Comparison of ENCODE assay signal across 21 cellular contexts in the genomic region with DNA sequence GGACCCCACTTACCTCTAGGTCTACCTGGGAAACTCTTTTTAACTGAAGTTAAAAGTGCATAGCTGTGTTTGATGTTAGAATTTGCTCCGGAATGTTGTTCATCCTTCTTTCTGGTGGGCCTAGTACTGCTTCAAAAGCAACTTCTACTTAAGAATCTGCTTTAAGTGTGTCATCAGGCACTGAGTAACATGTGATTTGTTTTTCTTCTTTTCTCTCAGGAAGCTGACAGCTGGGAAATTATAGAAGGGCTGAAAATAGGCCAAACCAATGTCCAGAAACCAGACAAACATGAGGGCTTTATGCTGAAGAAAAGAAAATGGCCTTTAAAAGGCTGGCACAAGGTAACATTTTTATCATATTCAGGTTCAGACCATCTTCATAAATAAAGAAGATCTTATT.
DNase-seq lines count a peak whose midpoint lies in the region; FAIRE-seq and TF ChIP-seq lines count a peak whose summit lies in the region.
"Had no signal": no experiment of that assay in that cellular context is flagged by ENCODE, and none has a peak within 500 bp of the region (broad histone marks: within the 10 kb centered on the region; RNA-seq: fewer than 3 reads in every experiment).

No MANE protein-coding gene starts in this region.

- 67 to 90% (median 89%) methylated on average over 1 of the region's 1 CpG for WGBS in small intestine, 3 donors

- H3K36me3 ChIP-seq in small intestine (ENCODE audit: control insufficient read depth in 2 of 2, insufficient read depth in 2 of 2, low read length in 2 of 2): no peaks in the 10 kb centered on the region
- H3K36me3 ChIP-seq: thyroid gland had no signal

- H3K27me3 ChIP-seq in AG04450 (ENCODE audit: control insufficient read depth, insufficient read depth, low read length): no peaks in the 10 kb centered on the region
- no peaks in the 10 kb centered on the region for H3K27me3 ChIP-seq in small intestine (ENCODE audit: control insufficient read depth in 2 of 2, insufficient read depth in 2 of 2, low read length in 2 of 2)
- H3K27me3 ChIP-seq: thyroid gland had no signal

- CTCF ChIA-PET in AG04450 (lab: Charles Lee): interaction anchor here (1.6 kb wide), 1 partner anchor 86 kb away, joined by 6 read pairs; no protein-coding TSS in a partner anchor

- DNase-seq in AG04450 (ENCODE audit: low read depth, low spot score) (peak; percentile 37), astrocyte of the hippocampus (ENCODE audit: low read depth, low spot score) (peak; percentile 62), fibroblast of the aortic adventitia (ENCODE audit: low read depth) (peak; percentile 47), non-pigmented ciliary epithelial cell (ENCODE audit: low read depth) (peak; percentile 17), small intestine (no peak), NCI-H524 (lab: John Stamatoyannopoulos, UW) (no peak), NCI-H510A (lab: John Stamatoyannopoulos, UW) (no peak)
- no peak for DNase-seq in activated naive CD4-positive, alpha-beta T cell treated with anti-CD3 and anti-CD28 coated beads, Interleukin-2, amount 50 U/mL, for 16 hours
- DNase-seq: activated CD4-positive, alpha-beta T cell treated with anti-CD3 and anti-CD28 coated beads for 48 hours; activated CD8-positive, alpha-beta memory T cell treated with anti-CD3 and anti-CD28 coated beads, Interleukin-2, amount 50 U/mL, for 48 hours; activated gamma-delta T cell treated with Interleukin-2 at 50 U/mL for 16 hours; C1 segment of cervical spinal cord; erythroblast; KBM-7; kidney glomerular epithelial cell; NCI-H1092 treated with DMSO at 0.1 percent for 48 hours; posterior cingulate gyrus; stimulated activated CD4-positive, alpha-beta T cell treated with anti-CD3 and anti-CD28 coated beads, Interleukin-12 subunit alpha, Interleukin-12 subunit beta, amount 100 ng/mL, for 4 hours had no signal

- no peak for FAIRE-seq in small intestine (lab: Jason Lieb, UNC)

- POLR2A ChIA-PET in AG04450 (lab: Yijun Ruan, JAX): interaction anchor here (0.7 kb wide), 1 partner anchor 113 kb away, joined by 4 read pairs; no protein-coding TSS in a partner anchor

- H3K9me3 ChIP-seq in AG04450 (ENCODE audit: control insufficient read depth, insufficient read depth, low read length) (no peaks in the 10 kb centered on the region), small intestine (ENCODE audit: control insufficient read depth, low read depth) (no peaks in the 10 kb centered on the region)
- H3K9me3 ChIP-seq: thyroid gland had no signal

- TF ChIP-seq CTCF in AG04450 (IDR thresholded peaks at IDR 0.05; ENCODE audit: low read depth, low read length) (no peak), fibroblast of the aortic adventitia (IDR thresholded peaks at IDR 0.05; ENCODE audit: insufficient read depth, low read length) (no peak)

- H3K4me1 ChIP-seq in small intestine (ENCODE audit: control insufficient read depth in 2 of 2, insufficient read depth in 1 of 2, low read depth in 1 of 2, low read length in 1 of 2): no peaks in the 10 kb centered on the region

- H3K27ac ChIP-seq in AG04450 (ENCODE audit: low read depth, low read length) (peak overlapping the region; percentile 22), small intestine (ENCODE audit: low read depth in 1 of 2, low read length in 1 of 2) (no peak overlapping the region)
- H3K27ac ChIP-seq: 22Rv1, RWPE1 had no signal

- H3K4me3 ChIP-seq in AG04450 (ENCODE audit: low read depth, low read length): no peak overlapping the region
- H3K4me3 ChIP-seq in fibroblast of the aortic adventitia (ENCODE audit: low read depth, low read length): no peak overlapping the region
- H3K4me3 ChIP-seq in small intestine (ENCODE audit: low read depth in 1 of 2, low read length in 2 of 2): no peak overlapping the region
- H3K4me3 ChIP-seq: thyroid gland had no signal

Comparison
In these comparisons a context has a peak if more than half of its experiments do, and no peak if none do; other contexts are left out.
1. DNase-seq: peak in AG04450 (single experiment), astrocyte of the hippocampus (single experiment), fibroblast of the aortic adventitia (single experiment) and non-pigmented ciliary epithelial cell (single experiment); none in small intestine (single experiment), NCI-H524 (0 of 2), activated naive CD4-positive, alpha-beta T cell treated with anti-CD3 and anti-CD28 coated beads, Interleukin-2, amount 50 U/mL, for 16 hours (single experiment) and NCI-H510A (single experiment).